20 cellular contexts compared by ENCODE assay signal in the genomic region with DNA sequence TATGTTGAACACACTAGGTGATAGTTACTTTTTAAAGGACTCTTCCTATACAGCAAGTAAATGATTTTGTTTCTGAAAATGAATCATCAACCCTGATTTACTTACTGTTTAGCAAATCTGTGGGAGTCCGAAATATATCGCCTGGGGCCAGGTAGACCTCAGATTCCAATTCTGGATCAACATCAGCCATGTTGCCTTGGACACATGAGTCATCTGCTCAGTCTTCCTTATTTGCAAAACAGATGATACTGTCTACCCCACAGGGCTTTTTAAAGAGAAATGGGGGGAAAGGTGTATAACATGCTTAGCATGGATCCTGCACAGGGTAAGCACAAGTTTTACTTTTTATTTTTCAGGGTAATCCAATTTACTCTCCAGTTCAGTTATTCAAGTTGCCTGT.
"Had no signal": no experiment of that assay in that cellular context is flagged by ENCODE, and none has a peak within 500 bp of the region (broad histone marks: within the 10 kb centered on the region; RNA-seq: fewer than 3 reads in every experiment).

No MANE protein-coding gene starts in this region.

- H3K4me3 ChIP-seq: left ventricle myocardium inferior, neural progenitor cell, transverse colon, vagina had no signal

- DNase-seq: activated CD4-positive, alpha-beta T cell treated with anti-CD3 and anti-CD28 coated beads for 1 hour; activated CD4-positive, alpha-beta T cell treated with anti-CD3 and anti-CD28 coated beads, Interleukin-2, amount 50 U/mL, for 1 hour; activated gamma-delta T cell treated with Interleukin-2 at 50 U/mL for 16 hours; activated T-cell treated with anti-CD3 and anti-CD28 coated beads, Interleukin-2, amount 50 U/mL, for 1 hour; aorta; brain microvascular endothelial cell; effector memory CD8-positive, alpha-beta T cell; foreskin fibroblast; immature natural killer cell; kidney glomerular epithelial cell; left ventricle myocardium inferior; naive thymus-derived CD8-positive, alpha-beta T cell; posterior cingulate gyrus; small intestine; stimulated activated CD4-positive, alpha-beta T cell treated with anti-CD3 and anti-CD28 coated beads, Interleukin-15, amount 100 ng/mL, for 24 hours; T-helper 2 cell; transverse colon had no signal

- H3K27ac ChIP-seq: brain microvascular endothelial cell, left ventricle myocardium inferior, neural progenitor cell, transverse colon, vagina, VCaP had no signal
